ENCODE assay signal across 19 cellular contexts in the genomic region with DNA sequence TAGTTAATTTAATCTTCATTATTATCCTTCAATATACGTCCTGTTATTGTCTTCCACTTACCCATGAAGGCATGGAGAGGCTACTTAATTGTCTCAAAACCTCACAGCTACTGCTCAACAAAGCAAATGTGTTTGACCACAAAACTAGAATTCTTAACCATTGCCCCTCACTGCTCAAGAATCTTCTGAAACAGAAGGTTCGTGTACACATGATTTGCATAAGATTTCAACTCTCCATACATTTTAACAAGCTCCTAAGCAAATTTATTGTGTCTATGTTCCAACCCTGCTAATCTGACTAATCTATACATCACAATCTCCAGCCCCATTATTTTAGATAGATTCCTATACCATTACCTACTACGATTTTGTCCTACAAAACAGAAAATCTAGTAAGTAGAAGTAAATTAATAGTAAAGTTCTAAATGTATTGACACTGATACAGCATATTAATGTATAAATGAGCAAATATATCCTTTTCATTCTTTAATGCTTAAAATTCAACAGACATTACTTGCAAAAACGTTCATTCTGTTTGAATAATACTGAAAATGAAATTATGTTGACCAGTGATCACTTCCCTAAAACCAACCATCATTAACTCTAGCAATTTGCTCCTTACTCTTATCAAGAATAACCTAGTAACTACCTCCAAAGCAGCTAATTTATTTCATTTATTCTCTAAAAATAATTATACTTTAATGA.
DNase-seq lines count a peak whose midpoint lies in the region; ATAC-seq, FAIRE-seq and TF ChIP-seq lines count a peak whose summit lies in the region.
"Had no signal": no experiment of that assay in that cellular context is flagged by ENCODE, and none has a peak within 500 bp of the region (broad histone marks: within the 10 kb centered on the region; RNA-seq: fewer than 3 reads in every experiment).

No MANE protein-coding gene starts in this region.

- DNase-seq in GM12891 (ENCODE audit: insufficient read length, low spot score) (no peak), glomerular visceral epithelial cell (ENCODE audit: extremely low spot score) (no peak), kidney glomerular epithelial cell (lab: John Stamatoyannopoulos, UW) (no peak), SW 1271 (lab: John Stamatoyannopoulos, UW) (no peak), testis (no peak)
- DNase-seq: activated naive CD4-positive, alpha-beta T cell treated with Interleukin-2 at 50 U/mL for 16 hours; effector memory CD4-positive, alpha-beta T cell; foreskin keratinocyte; immature natural killer cell; NCI-H1694; ovary; spleen; transverse colon had no signal

- intact Hi-C loops in testis (cut with DNase I; ENCODE audit: low total_unique reads), result loop anchor here (5.0 kb wide), 1 partner anchor 240 kb away; no protein-coding TSS in a partner anchor

- H3K9me3 ChIP-seq in testis, result no peaks in the 10 kb centered on the region
- H3K9me3 ChIP-seq: A549, breast epithelium, ovary, spleen, transverse colon had no signal

- H3K36me3 ChIP-seq in testis (ENCODE audit: low read depth, missing control alignments), result no peaks in the 10 kb centered on the region
- H3K36me3 ChIP-seq: breast epithelium, ovary, spleen, transverse colon had no signal

- WGBS in testis, 2 donors, result 72 to 82% methylated on average over 4 of the region's 4 CpGs

- no peak overlapping the region for H3K27ac ChIP-seq in testis
- H3K27ac ChIP-seq: A549, breast epithelium, foreskin keratinocyte, ovary, spleen, transverse colon had no signal

- peak; percentile 70 for ATAC-seq in GM19372 (IDR thresholded peaks at IDR 0.05; ENCODE audit: low read depth, unreplicated experiment)
- ATAC-seq in HG02588 (IDR thresholded peaks at IDR 0.05; ENCODE audit: unreplicated experiment), result peak; percentile 83
- peak; percentile 75 for ATAC-seq in HG03139 (IDR thresholded peaks at IDR 0.05; ENCODE audit: unreplicated experiment)
- ATAC-seq: A549, foreskin keratinocyte had no signal

- no peak overlapping the region for H3K4me3 ChIP-seq in testis
- H3K4me3 ChIP-seq: A549, breast epithelium, ovary, spleen, transverse colon had no signal

- H3K27me3 ChIP-seq in testis, result no peaks in the 10 kb centered on the region
- H3K27me3 ChIP-seq: breast epithelium, foreskin keratinocyte, ovary, spleen, transverse colon had no signal

- TF ChIP-seq POLR2A in GM12891 (IDR thresholded peaks at IDR 0.05; ENCODE audit: low read depth, low read length) (no peak), testis (IDR thresholded peaks at IDR 0.05) (no peak)

- FAIRE-seq in GM12891 (lab: Jason Lieb, UNC), result no peak
- FAIRE-seq: A549, H54 had no signal

- no peak for TF ChIP-seq CTCF in testis (IDR thresholded peaks at IDR 0.05)

- H3K4me1 ChIP-seq in testis, result no peaks in the 10 kb centered on the region
- H3K4me1 ChIP-seq: A549, breast epithelium, spleen, transverse colon had no signal

TF ChIP-seq in GM12891, 5 proteins besides CTCF, POLR2A, EP300 and RAD21:
- TF ChIP-seq TAF1 (IDR thresholded peaks at IDR 0.05; ENCODE audit: low read depth, low read length) (no peak), SPI1 (IDR thresholded peaks at IDR 0.05; ENCODE audit: low read depth, low read length) (peak; percentile 75; the same call in 1 of the 2 replicates)
